In the genomic region with DNA sequence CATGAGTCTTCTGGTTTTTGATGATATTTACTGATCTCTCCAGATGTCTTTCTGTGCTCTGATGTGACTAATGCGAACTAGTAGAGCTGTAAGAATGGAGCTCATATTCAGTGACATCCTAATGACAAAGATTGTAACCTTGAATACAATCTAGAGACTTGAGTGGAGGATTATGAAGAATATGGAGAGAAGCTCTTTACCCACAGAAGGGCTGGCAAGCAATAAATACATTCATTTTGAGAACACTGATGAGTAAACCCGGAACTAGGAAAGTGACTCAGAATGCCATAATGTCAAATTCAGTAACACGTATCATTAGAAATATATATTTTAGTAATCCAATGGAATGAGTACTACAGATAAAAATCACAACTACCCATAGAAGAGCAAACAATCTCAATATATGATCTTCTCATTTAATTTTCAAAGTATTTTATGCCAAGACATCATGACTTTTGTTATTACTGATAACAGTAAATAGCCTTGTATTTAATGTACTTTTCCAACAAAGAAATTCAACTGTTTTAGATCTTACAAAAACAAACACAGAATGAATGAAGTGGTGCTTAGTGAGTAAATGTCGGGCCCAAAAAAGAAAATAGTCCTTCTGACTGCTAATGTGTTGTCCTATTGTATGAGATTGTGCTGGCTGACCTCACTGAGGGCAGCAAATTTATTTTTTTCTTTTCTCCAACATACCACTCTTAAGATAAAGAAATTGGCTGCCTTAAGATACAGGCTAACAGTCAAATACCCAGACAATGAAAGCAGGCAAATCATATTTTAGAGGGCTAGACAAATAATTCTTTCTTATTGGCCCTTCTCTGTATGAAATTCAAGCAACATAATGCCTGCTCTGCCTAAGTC, we compare ENCODE assay signal across 8 cellular contexts. TPM values are rescaled to one million over a fixed set of nuclear protein-coding genes. Genes with fewer than 3 reads are reported as not detected.
DNase-seq lines count a peak whose midpoint lies in the region; ATAC-seq and TF ChIP-seq lines count a peak whose summit lies in the region.

No MANE protein-coding gene starts in this region.

- ATAC-seq in GM18498 (IDR thresholded peaks at IDR 0.05; ENCODE audit: unreplicated experiment) (peak; percentile 88), GM21737 (IDR thresholded peaks at IDR 0.05; ENCODE audit: unreplicated experiment) (peak; percentile 85), IMR-90 (ENCODE audit: low read depth) (peak; percentile 32)

- no peaks in the 10 kb centered on the region for H3K36me3 ChIP-seq in IMR-90 (ENCODE audit: control insufficient read depth, insufficient read depth, low read length)
- no peaks in the 10 kb centered on the region for H3K36me3 ChIP-seq in Caco-2 (ENCODE audit: control insufficient read depth, insufficient read depth, low read length)

- no peak overlapping the region for H3K56ac ChIP-seq in IMR-90 (ENCODE audit: extremely low read depth, insufficient read depth, low read length)

- CTCF ChIA-PET in IMR-90 (lab: Yijun Ruan, JAX): interaction anchor here (0.6 to 1.0 kb wide), 2 partner anchors 8 to 21 kb away, joined by 5 read pairs; no protein-coding TSS in a partner anchor
- CTCF ChIA-PET in Caco-2 (lab: Charles Lee): no interaction called here

- no peak overlapping the region for H3K14ac ChIP-seq in IMR-90 (replicated peaks; ENCODE audit: low read depth, low read length)

- peak overlapping the region; percentile 53; the same call in 1 of the 3 replicates for H2BK15ac ChIP-seq in IMR-90 (ENCODE audit: low read depth, low read length)

- no peaks in the 10 kb centered on the region for H3K9me3 Mint-ChIP-seq in Caco-2 (ENCODE audit: unreplicated experiment)

- no peak overlapping the region for H2AK5ac ChIP-seq in IMR-90 (ENCODE audit: low read depth, low read length)

- in situ Hi-C loops in IMR-90 (cut with MboI; ENCODE audit: low sequenced_read_pairs): no loop called here

- H3K9me1 ChIP-seq in IMR-90 (ENCODE audit: insufficient read depth, low read length): peaks cover 6% of the 10 kb centered on the region

- peak overlapping the region; percentile 70 for H2BK5ac ChIP-seq in IMR-90 (ENCODE audit: low read depth, low read length, poor library complexity, severe bottlenecking)

- TF ChIP-seq POLR2A in IMR-90 (IDR thresholded peaks at IDR 0.05; ENCODE audit: low read depth, low read length): no peak

- POLR2A ChIA-PET in IMR-90 (lab: Charles Lee; ENCODE audit: unreplicated experiment) (no interaction called here), Caco-2 (lab: Charles Lee) (no interaction called here)

- no peak overlapping the region; the same call in 1 of the 2 replicates for H2BK20ac ChIP-seq in IMR-90 (ENCODE audit: low read depth, low read length)

- no peak overlapping the region; the same call in 1 of the 2 replicates for H2BK120ac ChIP-seq in IMR-90 (ENCODE audit: low read depth, low read length)

- H3K79me1 ChIP-seq in IMR-90 (ENCODE audit: low read depth in 1 of 2, low read length in 2 of 2): no peaks in the 10 kb centered on the region

- no peak overlapping the region for H3K27ac Mint-ChIP-seq in Caco-2 (ENCODE audit: unreplicated experiment)

- peak overlapping the region; percentile 65; the same call in 1 of the 2 replicates for H3K4me2 ChIP-seq in IMR-90 (ENCODE audit: low read depth, low read length)

- H4K5ac ChIP-seq in IMR-90 (ENCODE audit: low read depth, low read length): no peak overlapping the region

- H3K9ac ChIP-seq in IMR-90 (ENCODE audit: low read depth, low read length): no peak overlapping the region

- no peaks in the 10 kb centered on the region for H3K9me3 ChIP-seq in IMR-90 (ENCODE audit: control insufficient read depth, insufficient read depth, low read length)
- no peaks in the 10 kb centered on the region for H3K9me3 ChIP-seq in Caco-2

- H3K4me3 Mint-ChIP-seq in Caco-2 (ENCODE audit: unreplicated experiment): no peak overlapping the region

- H3K4ac ChIP-seq in IMR-90 (ENCODE audit: low read depth, low read length): no peak overlapping the region

- no peaks in the 10 kb centered on the region for H3K4me1 Mint-ChIP-seq in Caco-2 (ENCODE audit: low read depth, unreplicated experiment)

- H3K27me3 ChIP-seq in IMR-90 (ENCODE audit: control insufficient read depth, insufficient read depth, low read length) (no peaks in the 10 kb centered on the region; the same call in 1 of the 2 replicates), Caco-2 (replicated peaks; ENCODE audit: control insufficient read depth, insufficient read depth, low read length) (no peaks in the 10 kb centered on the region)

- peak; percentile 61 for DNase-seq in IMR-90
- DNase-seq in fibroblast of the aortic adventitia (ENCODE audit: low read depth): peak; percentile 59
- no peak for DNase-seq in Caco-2
- DNase-seq in stimulated activated CD4-positive, alpha-beta T cell treated with anti-CD3 and anti-CD28 coated beads, Interleukin-4, amount 100 ng/mL, for 4 hours: no peak
- DNase-seq in stimulated activated naive CD4-positive, alpha-beta T cell (lab: John Stamatoyannopoulos, UW): no peak
- DNase-seq in amniotic stem cell (lab: John Stamatoyannopoulos, UW): no peak

- H4K91ac ChIP-seq in IMR-90 (ENCODE audit: insufficient read depth, low read depth, low read length): no peak overlapping the region

- H3K23ac ChIP-seq in IMR-90 (ENCODE audit: low read depth, low read length): no peak overlapping the region

- H4K20me1 ChIP-seq in IMR-90 (ENCODE audit: insufficient read depth, low read length): no peaks in the 10 kb centered on the region

- intact Hi-C loops in IMR-90 (cut with micrococcal nuclease) (no loop called here), Caco-2 (cut with micrococcal nuclease; ENCODE audit: unreplicated experiment) (no loop called here)

- H3K36me3 Mint-ChIP-seq in Caco-2 (ENCODE audit: insufficient read depth, unreplicated experiment): no peaks in the 10 kb centered on the region

- H3K4me3 ChIP-seq in IMR-90 (ENCODE audit: insufficient read depth, low read depth, low read length): no peak overlapping the region
- no peak overlapping the region for H3K4me3 ChIP-seq in fibroblast of the aortic adventitia (ENCODE audit: low read depth, low read length)
- no peak overlapping the region for H3K4me3 ChIP-seq in Caco-2 (ENCODE audit: low read depth, low read length)

- WGBS in IMR-90 (ENCODE audit: extremely low coverage in 2 of 2, insufficient read length in 1 of 2), 2 experiments: no CpG with 5 or more reads among the region's 4 CpGs

- no peak for TF ChIP-seq RAD21 in IMR-90 (IDR thresholded peaks at IDR 0.05; ENCODE audit: low read length)

- BruUV-seq in IMR-90 (replicated peaks; lab: Mats Ljungman, UMichigan) (no TSS peak), Caco-2 (replicated peaks; lab: Mats Ljungman, UMichigan) (no TSS peak)

- no peaks in the 10 kb centered on the region for H3K27me3 Mint-ChIP-seq in Caco-2 (ENCODE audit: insufficient read depth, unreplicated experiment)

- H3K4me1 ChIP-seq in IMR-90 (ENCODE audit: control insufficient read depth, insufficient read depth, low read length): peaks cover 4% of the 10 kb centered on the region
- H3K4me1 ChIP-seq in Caco-2: peaks cover 11% of the 10 kb centered on the region; the same call in 1 of the 2 replicates

- dilution Hi-C loops in IMR-90 (cut with HindIII; ENCODE audit: low sequenced_read_pairs, unreplicated experiment): no loop called here

- H2AK9ac ChIP-seq in IMR-90 (replicated peaks; ENCODE audit: low read depth, low read length, poor library complexity): no peak overlapping the region

- peak overlapping the region; percentile 25; the same call in 1 of the 2 replicates for H3K27ac ChIP-seq in IMR-90 (ENCODE audit: insufficient read depth, low read length)

- H2AFZ ChIP-seq in IMR-90 (replicated peaks; ENCODE audit: low read length, poor library complexity): no peak overlapping the region

- H3K18ac ChIP-seq in IMR-90 (ENCODE audit: low read depth, low read length): no peak overlapping the region; the same call in 1 of the 2 replicates

- TF ChIP-seq CTCF in IMR-90 (conservative IDR thresholded peaks at IDR 0.05; ENCODE audit: low read depth, low read length) (no peak), fibroblast of the aortic adventitia (IDR thresholded peaks at IDR 0.05; ENCODE audit: insufficient read depth, low read length) (no peak), Caco-2 (IDR thresholded peaks at IDR 0.05; ENCODE audit: insufficient read depth in 1 of 2, low read depth in 1 of 2, low read length in 1 of 2, severe bottlenecking in 1 of 2, unreplicated experiment in 1 of 2) (no peak)

- H4K8ac ChIP-seq in IMR-90 (ENCODE audit: low read depth in 2 of 2, low read length in 2 of 2): no peak overlapping the region; a peak in 1 of 4 replicates

TF ChIP-seq in IMR-90, 13 proteins besides CTCF, POLR2A, EP300 and RAD21:
- TF ChIP-seq MAFK (IDR thresholded peaks at IDR 0.05; ENCODE audit: low read depth, low read length) (no peak), FOS (IDR thresholded peaks at IDR 0.05; ENCODE audit: low read depth, low read length) (peak; percentile 38; the same call in 1 of the 2 replicates), SMC3 (IDR thresholded peaks at IDR 0.05; ENCODE audit: low read depth, low read length) (no peak)
TF ChIP-seq in IMR-90: peak in this region for 1.

RNA-seq across cellular contexts. Expression of gene HDAC8, which starts 49.2 kb away (rescaled TPM):
- total RNA-seq in IMR-90 (2012; rRNA removed) (28.5 and 30.8 TPM in 2 replicates), fibroblast of the aortic adventitia (ENCODE audit: low replicate concordance) (18.9 and 20.1 TPM in 2 replicates), Caco-2 (2022) (26.2 and 26.6 TPM in 2 replicates)
- 12.9 and 16.1 TPM in 2 replicates for polyA plus RNA-seq in IMR-90 (2012; rRNA removed)
- 6.8 and 9.5 TPM in 2 replicates for polyA plus RNA-seq in IMR-90 (2012; cell fraction: cytosol; rRNA removed)
- 3.0 and 22.9 TPM in 2 replicates for polyA plus RNA-seq in IMR-90 (2012; cell fraction: nucleus; rRNA removed; ENCODE audit: low replicate concordance)

Comparison
In these comparisons a context has a peak if more than half of its experiments do, and no peak if none do; other contexts are left out.
1. ATAC-seq: peak in every context shown above with its lines; median percentile 88 in GM18498; 85 in GM21737; 32 in IMR-90.
2. DNase-seq: peak in IMR-90 (single experiment) and fibroblast of the aortic adventitia (single experiment); none in Caco-2 (0 of 2), stimulated activated CD4-positive, alpha-beta T cell treated with anti-CD3 and anti-CD28 coated beads, Interleukin-4, amount 100 ng/mL, for 4 hours (0 of 2), stimulated activated naive CD4-positive, alpha-beta T cell (0 of 6) and amniotic stem cell (single experiment).